Comparison of ENCODE assay signal across 1 cellular context in genomic region chr6:32178547-32179440, GRCh38.
A peak's percentile ranks its signal among the peaks of the same experiment; 100 is the strongest.
TF ChIP-seq lines count a peak whose summit lies in the region.

No MANE protein-coding gene starts in this region.

TF ChIP-seq in HepG2, 621 proteins besides CTCF, POLR2A, EP300 and RAD21 (continued from another document and continues in another):
- TF ChIP-seq ZNF562 (CRISPR knock-in tag; IDR thresholded peaks at IDR 0.05; ENCODE audit: borderline replicate concordance) (no peak), ZNF367 (CRISPR knock-in tag; IDR thresholded peaks at IDR 0.05; ENCODE audit: borderline replicate concordance) (no peak), ZNF7 (CRISPR knock-in tag; IDR thresholded peaks at IDR 0.05) (no peak), CREB1 (IDR thresholded peaks at IDR 0.05) (no peak), CREB1 (CRISPR knock-in tag; IDR thresholded peaks at IDR 0.05) (no peak), SYNCRIP (IDR thresholded peaks at IDR 0.05; ENCODE audit: insufficient read depth, low read depth, low read length) (no peak), SMAD9 (CRISPR knock-in tag; IDR thresholded peaks at IDR 0.05) (no peak), ZNF839 (CRISPR knock-in tag; IDR thresholded peaks at IDR 0.05; ENCODE audit: borderline replicate concordance) (no peak), ZNF687 (CRISPR knock-in tag; IDR thresholded peaks at IDR 0.05) (peak; percentile 3), AFF4 (CRISPR knock-in tag; IDR thresholded peaks at IDR 0.05) (no peak), ZFP37 (CRISPR knock-in tag; IDR thresholded peaks at IDR 0.05; ENCODE audit: borderline replicate concordance) (0 out of 2 replicates have a peak, but pooled peaks have one; percentile 71), JDP2 (CRISPR knock-in tag; IDR thresholded peaks at IDR 0.05; ENCODE audit: borderline replicate concordance) (no peak), CSRNP1 (CRISPR knock-in tag; IDR thresholded peaks at IDR 0.05) (no peak), MTF1 (CRISPR knock-in tag; IDR thresholded peaks at IDR 0.05) (no peak), PAF1 (CRISPR knock-in tag; IDR thresholded peaks at IDR 0.05) (no peak), FOXO1 (CRISPR knock-in tag; IDR thresholded peaks at IDR 0.05) (no peak), BCLAF1 (IDR thresholded peaks at IDR 0.05) (no peak), GABPB1 (CRISPR knock-in tag; IDR thresholded peaks at IDR 0.05) (no peak), THYN1 (CRISPR knock-in tag; IDR thresholded peaks at IDR 0.05; ENCODE audit: borderline replicate concordance, low read depth) (no peak), THAP11 (CRISPR knock-in tag; IDR thresholded peaks at IDR 0.05) (no peak), NFATC3 (CRISPR knock-in tag; IDR thresholded peaks at IDR 0.05) (no peak), TRAFD1 (CRISPR knock-in tag; IDR thresholded peaks at IDR 0.05; ENCODE audit: borderline replicate concordance) (no peak), JUNB (CRISPR knock-in tag; IDR thresholded peaks at IDR 0.05; ENCODE audit: borderline replicate concordance) (peak; percentile 42; the same call in 1 of the 2 replicates), ZBTB25 (CRISPR knock-in tag; IDR thresholded peaks at IDR 0.05) (no peak), ZNF142 (CRISPR knock-in tag; IDR thresholded peaks at IDR 0.05) (0 out of 2 replicates have a peak, but pooled peaks have one; percentile 52), BCL6 (CRISPR knock-in tag; IDR thresholded peaks at IDR 0.05) (no peak), ARID4A (CRISPR knock-in tag; IDR thresholded peaks at IDR 0.05; ENCODE audit: borderline replicate concordance) (peak; percentile 78), MED1 (CRISPR knock-in tag; IDR thresholded peaks at IDR 0.05) (peak; percentile 31; the same call in 1 of the 2 replicates)
